ENCODE assay signal across 8 cellular contexts in the genomic region with DNA sequence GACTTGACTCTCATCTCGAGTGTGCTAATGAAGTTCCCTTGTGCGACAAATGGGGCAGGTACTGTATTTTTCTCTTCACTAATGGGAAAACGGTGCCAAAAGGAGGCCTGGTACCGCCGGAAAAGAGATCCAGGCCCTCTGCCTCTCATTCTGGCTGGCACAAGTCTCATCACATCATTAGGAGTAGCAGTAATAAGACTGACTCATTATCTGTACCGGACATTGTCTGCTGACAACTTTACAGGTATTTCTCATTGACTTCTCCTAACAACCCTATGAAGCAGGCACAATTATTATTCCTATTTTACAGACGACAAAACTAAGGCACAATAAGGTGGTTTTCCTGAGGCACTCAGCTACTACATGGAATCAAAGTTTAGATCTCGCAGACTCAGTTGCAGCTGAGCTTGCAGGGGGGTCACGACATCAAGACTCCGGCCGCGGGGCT. TPM values are rescaled to one million over a fixed set of nuclear protein-coding genes. Genes with fewer than 3 reads are reported as not detected.
DNase-seq lines count a peak whose midpoint lies in the region; ATAC-seq and TF ChIP-seq lines count a peak whose summit lies in the region.

No MANE protein-coding gene starts in this region.

- WGBS in IMR-90 (ENCODE audit: extremely low coverage in 2 of 2, insufficient read length in 1 of 2), 2 experiments: 2% methylated on average over 8 of the region's 12 CpGs; no CpG with 5 or more reads in 1 of the 2 experiments
- WGBS in right cardiac atrium: under 1% methylated on average over 12 of the region's 12 CpGs

- BruUV-seq in IMR-90 (replicated peaks; lab: Mats Ljungman, UMichigan): no TSS peak

- in situ Hi-C loops in IMR-90 (cut with MboI; ENCODE audit: low sequenced_read_pairs): no loop called here

- H3K18ac ChIP-seq in IMR-90 (ENCODE audit: low read depth, low read length): peak overlapping the region; percentile 46

- peak overlapping the region; percentile 89 for H2AK5ac ChIP-seq in IMR-90 (ENCODE audit: low read depth, low read length)

- H3K4me3 ChIP-seq in IMR-90 (ENCODE audit: insufficient read depth, low read depth, low read length): peak overlapping the region; percentile 93
- peak overlapping the region; percentile 92 for H3K4me3 ChIP-seq in right cardiac atrium (ENCODE audit: low read length)
- H3K4me3 ChIP-seq in skeletal muscle satellite cell (ENCODE audit: low read length): peak overlapping the region; percentile 96

- no peaks in the 10 kb centered on the region for H3K27me3 Mint-ChIP-seq in activated naive CD8-positive, alpha-beta T cell treated with anti-CD3 and anti-CD28 coated beads, Interleukin-2, amount 10 ng/mL, durations not matched to agents 7 days and 5 days

- peaks cover 11% of the 10 kb centered on the region for H3K4me1 ChIP-seq in IMR-90 (ENCODE audit: control insufficient read depth, insufficient read depth, low read length)
- H3K4me1 ChIP-seq in right cardiac atrium (ENCODE audit: control insufficient read depth, insufficient read depth, low read length): peaks cover 3% of the 10 kb centered on the region
- H3K4me1 ChIP-seq in skeletal muscle satellite cell (ENCODE audit: control insufficient read depth, insufficient read depth, low read length): peaks cover 59% of the 10 kb centered on the region

- peaks cover 10 to 41% of the 10 kb centered on the region in 2 experiments for H3K79me1 ChIP-seq in IMR-90 (ENCODE audit: low read depth in 1 of 2, low read length in 2 of 2)

- TF ChIP-seq CTCF in IMR-90 (conservative IDR thresholded peaks at IDR 0.05; ENCODE audit: low read depth, low read length): no peak

- H4K8ac ChIP-seq in IMR-90 (ENCODE audit: low read depth in 2 of 2, low read length in 2 of 2): peak overlapping the region; percentile 42 to 86; a peak in 3 of 4 replicates

- peak overlapping the region; percentile 93 for H3K56ac ChIP-seq in IMR-90 (ENCODE audit: extremely low read depth, insufficient read depth, low read length)

- H2BK5ac ChIP-seq in IMR-90 (ENCODE audit: low read depth, low read length, poor library complexity, severe bottlenecking): peak overlapping the region; percentile 94

- peak overlapping the region; percentile 82 for H3K4ac ChIP-seq in IMR-90 (ENCODE audit: low read depth, low read length)

- H3K36me3 ChIP-seq in IMR-90 (ENCODE audit: control insufficient read depth, insufficient read depth, low read length): no peaks in the 10 kb centered on the region
- peaks cover 18% of the 10 kb centered on the region for H3K36me3 ChIP-seq in skeletal muscle satellite cell (ENCODE audit: insufficient read depth, low read length)

- H3K27me3 ChIP-seq in IMR-90 (ENCODE audit: control insufficient read depth, insufficient read depth, low read length): no peaks in the 10 kb centered on the region
- no peaks in the 10 kb centered on the region for H3K27me3 ChIP-seq in right cardiac atrium (ENCODE audit: control insufficient read depth, insufficient read depth)
- H3K27me3 ChIP-seq in skeletal muscle satellite cell (ENCODE audit: control insufficient read depth, insufficient read depth, low read length): no peaks in the 10 kb centered on the region

- peak overlapping the region; percentile 97 for H3K4me2 ChIP-seq in IMR-90 (ENCODE audit: low read depth, low read length)
- peak overlapping the region; percentile 92 for H3K4me2 ChIP-seq in skeletal muscle satellite cell (ENCODE audit: low read length)

- H3K9ac ChIP-seq in IMR-90 (ENCODE audit: low read depth, low read length) (peak overlapping the region; percentile 89), skeletal muscle satellite cell (ENCODE audit: low read depth, low read length) (peak overlapping the region; percentile 90)

- dilution Hi-C loops in IMR-90 (cut with HindIII; ENCODE audit: low sequenced_read_pairs, unreplicated experiment): no loop called here

- peak overlapping the region; percentile 73 for H3K14ac ChIP-seq in IMR-90 (replicated peaks; ENCODE audit: low read depth, low read length)

- ATAC-seq in GM18517 (IDR thresholded peaks at IDR 0.05; ENCODE audit: unreplicated experiment) (peak; percentile 2), IMR-90 (ENCODE audit: low read depth) (peak; percentile 1; the same call in 1 of the 2 replicates), right cardiac atrium (no peak), HG03460 (IDR thresholded peaks at IDR 0.05; ENCODE audit: unreplicated experiment) (no peak)
- no peak for ATAC-seq in activated naive CD8-positive, alpha-beta T cell treated with anti-CD3 and anti-CD28 coated beads, Interleukin-2, amount 10 ng/mL, durations not matched to agents 7 days and 5 days (ENCODE audit: low read depth)

- peak overlapping the region; percentile 81 for H3K27ac Mint-ChIP-seq in activated naive CD8-positive, alpha-beta T cell treated with anti-CD3 and anti-CD28 coated beads, Interleukin-2, amount 10 ng/mL, durations not matched to agents 7 days and 5 days

- H2AK9ac ChIP-seq in IMR-90 (replicated peaks; ENCODE audit: low read depth, low read length, poor library complexity): peak overlapping the region; percentile 97

- CTCF ChIA-PET in IMR-90 (lab: Yijun Ruan, JAX): interaction anchor here (1.0 kb wide), 1 partner anchor 22 kb away, joined by 3 read pairs; no protein-coding TSS in a partner anchor

- peaks cover 11% of the 10 kb centered on the region for H3K36me3 Mint-ChIP-seq in activated naive CD8-positive, alpha-beta T cell treated with anti-CD3 and anti-CD28 coated beads, Interleukin-2, amount 10 ng/mL, durations not matched to agents 7 days and 5 days

- peak overlapping the region; percentile 31 for H4K5ac ChIP-seq in IMR-90 (ENCODE audit: low read depth, low read length)

- TF ChIP-seq RAD21 in IMR-90 (IDR thresholded peaks at IDR 0.05; ENCODE audit: low read length): no peak

- peaks cover 23% of the 10 kb centered on the region for H3K4me1 Mint-ChIP-seq in activated naive CD8-positive, alpha-beta T cell treated with anti-CD3 and anti-CD28 coated beads, Interleukin-2, amount 10 ng/mL, durations not matched to agents 7 days and 5 days

- DNase-seq in IMR-90 (peak; percentile 26), right cardiac atrium (no peak), COLO829 (ENCODE audit: low spot score) (no peak)
- no peak for DNase-seq in activated naive CD8-positive, alpha-beta T cell treated with anti-CD3 and anti-CD28 coated beads, Interleukin-2, amount 10 ng/mL, durations not matched to agents 7 days and 5 days
- DNase-seq in activated CD8-positive, alpha-beta memory T cell treated with anti-CD3 and anti-CD28 coated beads, Interleukin-2, amount 50 U/mL, for 48 hours: no peak

- H3K23ac ChIP-seq in IMR-90 (ENCODE audit: low read depth, low read length): peak overlapping the region; percentile 97

- H3K9me3 ChIP-seq in IMR-90 (ENCODE audit: control insufficient read depth, insufficient read depth, low read length) (no peaks in the 10 kb centered on the region), right cardiac atrium (ENCODE audit: control insufficient read depth, low read length) (no peaks in the 10 kb centered on the region), skeletal muscle satellite cell (replicated peaks; ENCODE audit: low read length) (no peaks in the 10 kb centered on the region)

- H2BK20ac ChIP-seq in IMR-90 (ENCODE audit: low read depth, low read length): peak overlapping the region; percentile 3; the same call in 1 of the 2 replicates

- POLR2A ChIA-PET in IMR-90 (lab: Charles Lee; ENCODE audit: unreplicated experiment): no interaction called here
- POLR2A ChIA-PET in activated naive CD8-positive, alpha-beta T cell treated with anti-CD3 and anti-CD28 coated beads, Interleukin-2, amount 10 ng/mL, durations not matched to agents 7 days and 5 days (lab: Charles Lee): interaction anchor here (0.9 to 2.8 kb wide), 4 partner anchors 9 to 96 kb away, joined by 4 to 9 read pairs (median 6); partner anchors contain the start of gene C12orf75

- peak overlapping the region; percentile 91 for H3K4me3 Mint-ChIP-seq in activated naive CD8-positive, alpha-beta T cell treated with anti-CD3 and anti-CD28 coated beads, Interleukin-2, amount 10 ng/mL, durations not matched to agents 7 days and 5 days

- H2BK120ac ChIP-seq in IMR-90 (ENCODE audit: low read depth, low read length): peak overlapping the region; percentile 66

- H2BK15ac ChIP-seq in IMR-90 (ENCODE audit: low read depth, low read length): peak overlapping the region; percentile 45; the same call in 2 of the 3 replicates

- intact Hi-C loops in IMR-90 (cut with micrococcal nuclease) (loop anchor here (1.0 to 2.0 kb wide), 3 partner anchors 21 to 147 kb away; no protein-coding TSS in a partner anchor), right cardiac atrium (cut with DNase I) (no loop called here)

- peak overlapping the region; percentile 81 for H4K91ac ChIP-seq in IMR-90 (ENCODE audit: insufficient read depth, low read depth, low read length)

- no peak for TF ChIP-seq POLR2A in IMR-90 (IDR thresholded peaks at IDR 0.05; ENCODE audit: low read depth, low read length)

- peaks cover 16% of the 10 kb centered on the region for H3K9me1 ChIP-seq in IMR-90 (ENCODE audit: insufficient read depth, low read length)

- no peaks in the 10 kb centered on the region for H3K9me3 Mint-ChIP-seq in activated naive CD8-positive, alpha-beta T cell treated with anti-CD3 and anti-CD28 coated beads, Interleukin-2, amount 10 ng/mL, durations not matched to agents 7 days and 5 days

- peak overlapping the region; percentile 93 for H2AFZ ChIP-seq in IMR-90 (replicated peaks; ENCODE audit: low read length, poor library complexity)

- H3K27ac ChIP-seq in IMR-90 (ENCODE audit: insufficient read depth, low read length): peak overlapping the region; percentile 95
- H3K27ac ChIP-seq in right cardiac atrium (ENCODE audit: low read length): peak overlapping the region; percentile 100

- peaks cover 9% of the 10 kb centered on the region; the same call in 1 of the 2 replicates for H4K20me1 ChIP-seq in IMR-90 (ENCODE audit: insufficient read depth, low read length)

TF ChIP-seq in IMR-90, 13 proteins besides CTCF, POLR2A, EP300 and RAD21 (continues in another document):
- TF ChIP-seq USF2 (IDR thresholded peaks at IDR 0.05; ENCODE audit: low read depth, low read length) (no peak), RFX5 (IDR thresholded peaks at IDR 0.05; ENCODE audit: low read depth, low read length) (no peak)

RNA-seq across cellular contexts. Expression of gene APPL2, which starts 0.7 kb away (rescaled TPM):
- total RNA-seq in IMR-90 (2012; rRNA removed) (42.3 and 53.3 TPM in 2 replicates), right cardiac atrium (10 to 100 TPM; 14.2 to 27.9 (median 24.3) TPM)
- polyA plus RNA-seq in IMR-90 (2012; rRNA removed) (50.3 and 65.8 TPM in 2 replicates), right cardiac atrium (13.4 TPM)
- polyA plus RNA-seq in IMR-90 (2012; cell fraction: cytosol; rRNA removed): 18.1 and 37.3 TPM in 2 replicates
- 26.2 and 113 TPM in 2 replicates for polyA plus RNA-seq in IMR-90 (2012; cell fraction: nucleus; rRNA removed; ENCODE audit: low replicate concordance)
- total RNA-seq in activated naive CD8-positive, alpha-beta T cell treated with anti-CD3 and anti-CD28 coated beads, Interleukin-2, amount 10 ng/mL, durations not matched to agents 7 days and 5 days: 10 to 100 TPM; 35.0 to 42.8 TPM
- total RNA-seq in skeletal muscle satellite cell (2012; rRNA removed): 26.9 and 36.5 TPM in 2 replicates

Comparison
In these comparisons a context has a peak if more than half of its experiments do, and no peak if none do; other contexts are left out.
1. ATAC-seq: peak in GM18517 (single experiment) and IMR-90 (single experiment); none in activated naive CD8-positive, alpha-beta T cell treated with anti-CD3 and anti-CD28 coated beads, Interleukin-2, amount 10 ng/mL, durations not matched to agents 7 days and 5 days (single experiment), right cardiac atrium (0 of 2) and HG03460 (single experiment).
2. Peak in every context shown above with its lines, with median percentiles within 50 percentile points of each other: H3K4me3 ChIP-seq.